18 cellular contexts compared by ENCODE assay signal in the genomic region with DNA sequence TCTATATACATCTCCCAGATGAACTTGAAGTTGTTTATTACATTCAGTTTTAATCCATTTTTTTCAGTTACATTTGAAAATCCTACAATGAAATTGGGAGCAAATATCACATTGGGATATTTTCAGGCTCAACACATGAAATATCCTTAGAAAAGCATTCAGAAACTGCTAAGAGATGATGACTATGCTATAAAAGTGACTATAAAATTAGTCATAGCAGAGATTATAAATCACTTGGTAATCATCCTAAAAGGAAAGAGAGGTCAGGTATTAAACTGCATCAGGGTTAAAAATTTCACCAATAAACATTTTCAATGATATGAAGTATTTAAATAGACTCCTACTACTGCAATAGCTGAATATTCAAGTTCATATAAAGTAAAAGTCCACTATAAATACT.
DNase-seq lines count a peak whose midpoint lies in the region; ATAC-seq and TF ChIP-seq lines count a peak whose summit lies in the region.
"Had no signal": no experiment of that assay in that cellular context is flagged by ENCODE, and none has a peak within 500 bp of the region (broad histone marks: within the 10 kb centered on the region; RNA-seq: fewer than 3 reads in every experiment).

No MANE protein-coding gene starts in this region.

- H3K4me2 ChIP-seq in mammary epithelial cell (ENCODE audit: insufficient read depth, low read depth, low read length), result no peak overlapping the region
- H3K4me2 ChIP-seq: BLaER1 had no signal

- CTCF ChIA-PET in mammary epithelial cell (lab: Charles Lee; ENCODE audit: low non-redundant PET), result no interaction called here

- no peak overlapping the region for H3K27ac ChIP-seq in mammary epithelial cell (ENCODE audit: insufficient read depth, low read depth, low read length)
- H3K27ac ChIP-seq in breast epithelium, result no peak overlapping the region
- H3K27ac ChIP-seq in SK-N-MC, result peak overlapping the region; percentile 68
- H3K27ac ChIP-seq: 22Rv1, BLaER1 had no signal

- no peak for ATAC-seq in HG03439 (IDR thresholded peaks at IDR 0.05; ENCODE audit: unreplicated experiment)
- ATAC-seq: GM12878 had no signal

- H3K9me3 ChIP-seq in mammary epithelial cell (replicated peaks; ENCODE audit: insufficient read depth, low read length) (no peaks in the 10 kb centered on the region), breast epithelium (no peaks in the 10 kb centered on the region), SK-N-MC (ENCODE audit: low read depth, low read length) (no peaks in the 10 kb centered on the region)
- H3K9me3 ChIP-seq: BLaER1, Caco-2 had no signal

- in situ Hi-C loops in mammary epithelial cell (cut with MboI; ENCODE audit: low sequenced_read_pairs in 2 of 2), result no loop called here

- DNase-seq in mammary epithelial cell, result peak; percentile 14
- no peak for DNase-seq in breast epithelium (ENCODE audit: low spot score in 2 of 2)
- peak; percentile 23 for DNase-seq in LNCaP clone FGC (ENCODE audit: low read depth)
- no peak for DNase-seq in SK-N-MC (ENCODE audit: low read depth, low spot score)
- DNase-seq in GM20000 (ENCODE audit: low spot score), result no peak
- no peak for DNase-seq in stimulated activated CD4-positive, alpha-beta T cell treated with anti-CD3 and anti-CD28 coated beads, Interleukin-4, amount 100 ng/mL, for 24 hours
- no peak for DNase-seq in kidney tubule cell (ENCODE audit: low spot score)
- DNase-seq: AML-193; Caco-2; CD8-positive, alpha-beta memory T cell; GOT3; H9; IMR-90; KBM-7 had no signal

- TF ChIP-seq CTCF in mammary epithelial cell (conservative IDR thresholded peaks at IDR 0.05 in 1 of 2, IDR thresholded peaks at IDR 0.05 in 1 of 2; ENCODE audit: extremely low read depth in 1 of 2, insufficient read depth in 1 of 2, low read depth in 1 of 2, low read length in 2 of 2) (no peak), breast epithelium (IDR thresholded peaks at IDR 0.05) (no peak), LNCaP clone FGC (IDR thresholded peaks at IDR 0.05; ENCODE audit: control insufficient read depth, extremely low read depth, insufficient read depth) (no peak), GM20000 (IDR thresholded peaks at IDR 0.05; ENCODE audit: extremely low read depth, missing control alignments) (no peak)

- no peak for TF ChIP-seq POLR2A in breast epithelium (IDR thresholded peaks at IDR 0.05)

- intact Hi-C loops in mammary epithelial cell (cut with micrococcal nuclease), result no loop called here
- intact Hi-C loops in breast epithelium (cut with DNase I; ENCODE audit: low total_unique reads), result no loop called here

- H3K27me3 ChIP-seq in mammary epithelial cell (ENCODE audit: insufficient read depth, low read length) (no peaks in the 10 kb centered on the region), breast epithelium (no peaks in the 10 kb centered on the region)
- H3K27me3 ChIP-seq: BLaER1 had no signal

- H3K4me3 ChIP-seq in mammary epithelial cell (replicated peaks in 1 of 3; ENCODE audit: insufficient read depth in 1 of 3, low read depth in 2 of 3, low read length in 3 of 3) (no peak overlapping the region), breast epithelium (no peak overlapping the region), LNCaP clone FGC (ENCODE audit: low read depth, low read length) (no peak overlapping the region; the same call in 1 of the 2 replicates), SK-N-MC (peak overlapping the region; percentile 33; the same call in 1 of the 2 replicates)
- H3K4me3 ChIP-seq: BLaER1, GM12878 had no signal

- no TSS peak for BruUV-seq in mammary epithelial cell (replicated peaks; lab: Mats Ljungman, UMichigan)

- dilution Hi-C loops in mammary epithelial cell (cut with HindIII; ENCODE audit: low sequenced_read_pairs), result no loop called here

- H2AFZ ChIP-seq in mammary epithelial cell (ENCODE audit: low read depth, low read length), result no peak overlapping the region

- peaks cover under 1% of the 10 kb centered on the region for H3K4me1 ChIP-seq in mammary epithelial cell (ENCODE audit: insufficient read depth, low read length)
- H3K4me1 ChIP-seq in breast epithelium, result no peaks in the 10 kb centered on the region
- H3K4me1 ChIP-seq: BLaER1, Caco-2 had no signal

- H3K79me2 ChIP-seq in mammary epithelial cell (ENCODE audit: insufficient read depth, low read length), result no peaks in the 10 kb centered on the region

- no peak overlapping the region for H3K9ac ChIP-seq in mammary epithelial cell (ENCODE audit: insufficient read depth, low read length)
- no peak overlapping the region for H3K9ac ChIP-seq in SK-N-MC (ENCODE audit: insufficient read length)
- H3K9ac ChIP-seq: BLaER1 had no signal

- H3K36me3 ChIP-seq in mammary epithelial cell (ENCODE audit: insufficient read depth, low read length), result no peaks in the 10 kb centered on the region
- H3K36me3 ChIP-seq in breast epithelium, result no peaks in the 10 kb centered on the region
- no peaks in the 10 kb centered on the region for H3K36me3 ChIP-seq in SK-N-MC (ENCODE audit: insufficient read depth, low read length)
- H3K36me3 ChIP-seq: BLaER1 had no signal

- H4K20me1 ChIP-seq in mammary epithelial cell (ENCODE audit: insufficient read depth, low read length), result no peaks in the 10 kb centered on the region
- H4K20me1 ChIP-seq: BLaER1 had no signal

Comparison
In these comparisons a context has a peak if more than half of its experiments do, and no peak if none do; other contexts are left out.
1. DNase-seq: peak in mammary epithelial cell (single experiment) and LNCaP clone FGC (single experiment); none in breast epithelium (0 of 2), SK-N-MC (single experiment), GM20000 (single experiment), stimulated activated CD4-positive, alpha-beta T cell treated with anti-CD3 and anti-CD28 coated beads, Interleukin-4, amount 100 ng/mL, for 24 hours (single experiment) and kidney tubule cell (single experiment).